ENCODE assay signal across 26 cellular contexts in genomic region chr2:83851066-83851465, GRCh38.
"Had no signal": no experiment of that assay in that cellular context is flagged by ENCODE, and none has a peak within 500 bp of the region (broad histone marks: within the 10 kb centered on the region; RNA-seq: fewer than 3 reads in every experiment).

No MANE protein-coding gene starts in this region.

- ATAC-seq: activated naive CD4-positive, alpha-beta T cell treated with anti-CD3 and anti-CD28 coated beads, Interleukin-2, amount 50 U/mL, for 72 hours; activated T-cell treated with anti-CD3 and anti-CD28 coated beads, Interleukin-2, amount 50 U/mL, for 4 hours had no signal

- H3K4me2 ChIP-seq: SK-N-SH had no signal

- H3K36me3 ChIP-seq: cardiac muscle cell, SJCRH30 had no signal

- H3K27me3 ChIP-seq: cardiac muscle cell, SJCRH30 had no signal

- H3K4me1 ChIP-seq: SJCRH30 had no signal

- H3K27ac ChIP-seq: cardiac muscle cell, SJCRH30, VCaP had no signal

- H3K4me3 ChIP-seq: cardiac muscle cell, SJCRH30 had no signal

- H3K4me3 Mint-ChIP-seq: activated CD4-positive, alpha-beta memory T cell treated with anti-CD3 and anti-CD28 coated beads for 36 hours; activated CD4-positive, alpha-beta T cell treated with anti-CD3 and anti-CD28 coated beads, Interleukin-2, amount 10 ng/mL, durations not matched to agents 7 days and 5 days; activated T-cell treated with anti-CD3 and anti-CD28 coated beads, Interleukin-2, amount 50 U/mL, for 4 hours; brain had no signal

- H3K9ac ChIP-seq: SK-N-SH had no signal

- H3K27ac Mint-ChIP-seq: activated CD4-positive, alpha-beta memory T cell treated with anti-CD3 and anti-CD28 coated beads for 36 hours; activated CD4-positive, alpha-beta T cell treated with anti-CD3 and anti-CD28 coated beads, Interleukin-2, amount 10 ng/mL, durations not matched to agents 7 days and 5 days; activated naive CD4-positive, alpha-beta T cell treated with anti-CD3 and anti-CD28 coated beads, Interleukin-2, amount 50 U/mL, for 72 hours; brain had no signal

- H3K9me3 Mint-ChIP-seq: activated CD4-positive, alpha-beta T cell treated with anti-CD3 and anti-CD28 coated beads, Interleukin-2, amount 10 ng/mL, durations not matched to agents 7 days and 5 days had no signal

- H3K36me3 Mint-ChIP-seq: activated CD4-positive, alpha-beta memory T cell treated with anti-CD3 and anti-CD28 coated beads for 36 hours; activated naive CD4-positive, alpha-beta T cell treated with anti-CD3 and anti-CD28 coated beads, Interleukin-2, amount 50 U/mL, for 72 hours; brain had no signal

- H3K4me1 Mint-ChIP-seq: activated CD4-positive, alpha-beta T cell treated with anti-CD3 and anti-CD28 coated beads, Interleukin-2, amount 10 ng/mL, durations not matched to agents 7 days and 5 days; brain had no signal

- H3K27me3 Mint-ChIP-seq: activated CD4-positive, alpha-beta T cell treated with anti-CD3 and anti-CD28 coated beads, Interleukin-2, amount 10 ng/mL, durations not matched to agents 7 days and 5 days had no signal

- DNase-seq: activated CD4-positive, alpha-beta memory T cell treated with anti-CD3 and anti-CD28 coated beads for 36 hours; activated CD4-positive, alpha-beta T cell treated with anti-CD3 and anti-CD28 coated beads, Interleukin-2, amount 10 ng/mL, durations not matched to agents 7 days and 5 days; activated CD4-positive, CD25-positive, alpha-beta regulatory T cell; activated CD8-positive, alpha-beta memory T cell treated with anti-CD3 and anti-CD28 coated beads for 24 hours; activated effector memory CD4-positive, alpha-beta T cell treated with anti-CD3 and anti-CD28 coated beads, Interleukin-2, amount 50 U/mL, for 16 hours; activated naive CD4-positive, alpha-beta T cell treated with Interleukin-2 at 50 U/mL for 16 hours; activated T-cell treated with anti-CD3 and anti-CD28 coated beads, Interleukin-2, amount 50 U/mL, for 4 hours; amygdala; Kasumi-1; KBM-7; NCI-H1048; NCI-H146; NCI-H187 treated with DMSO at 0.1 percent for 48 hours; NCI-H2081 treated with DMSO at 0.1 percent for 48 hours; NCI-H2171 treated with DMSO at 0.1 percent for 48 hours; NCI-H226; NCI-H526; NCI-H774; Right ventricle myocardium superior; SJCRH30; SK-N-SH; T-helper 1 cell had no signal

- H3K9me3 ChIP-seq: SJCRH30, SK-N-SH had no signal
